In the genomic region with DNA sequence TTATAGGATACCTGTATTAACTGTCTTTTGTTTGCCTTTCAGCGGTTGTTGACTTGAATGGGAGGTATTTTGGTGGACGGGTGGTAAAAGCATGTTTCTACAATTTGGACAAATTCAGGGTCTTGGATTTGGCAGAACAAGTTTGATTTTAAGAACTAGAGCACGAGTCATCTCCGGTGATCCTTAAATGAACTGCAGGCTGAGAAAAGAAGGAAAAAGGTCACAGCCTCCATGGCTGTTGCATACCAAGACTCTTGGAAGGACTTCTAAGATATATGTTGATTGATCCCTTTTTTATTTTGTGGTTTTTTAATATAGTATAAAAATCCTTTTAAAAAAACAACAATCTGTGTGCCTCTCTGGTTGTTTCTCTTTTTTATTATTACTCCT, we compare ENCODE assay signal across 1 cellular context.
TF ChIP-seq lines count a peak whose summit lies in the region.

No MANE protein-coding gene starts in this region.

TF ChIP-seq in SK-N-SH treated with all-trans-retinoic acid at 6 μM for 48 hours, 23 proteins besides CTCF, POLR2A, EP300 and RAD21 (continued from another document):
- no peak for TF ChIP-seq ZNF565 (CRISPR knock-in tag; conservative IDR thresholded peaks at IDR 0.05; ENCODE audit: low read depth)
- no peak for TF ChIP-seq TCF4 (CRISPR knock-in tag; IDR thresholded peaks at IDR 0.05; ENCODE audit: borderline replicate concordance)
- TF ChIP-seq OSR1 (CRISPR knock-in tag; IDR thresholded peaks at IDR 0.05), result no peak
- no peak for TF ChIP-seq CSDC2 (CRISPR knock-in tag; IDR thresholded peaks at IDR 0.05)
- TF ChIP-seq, protein P1, sequence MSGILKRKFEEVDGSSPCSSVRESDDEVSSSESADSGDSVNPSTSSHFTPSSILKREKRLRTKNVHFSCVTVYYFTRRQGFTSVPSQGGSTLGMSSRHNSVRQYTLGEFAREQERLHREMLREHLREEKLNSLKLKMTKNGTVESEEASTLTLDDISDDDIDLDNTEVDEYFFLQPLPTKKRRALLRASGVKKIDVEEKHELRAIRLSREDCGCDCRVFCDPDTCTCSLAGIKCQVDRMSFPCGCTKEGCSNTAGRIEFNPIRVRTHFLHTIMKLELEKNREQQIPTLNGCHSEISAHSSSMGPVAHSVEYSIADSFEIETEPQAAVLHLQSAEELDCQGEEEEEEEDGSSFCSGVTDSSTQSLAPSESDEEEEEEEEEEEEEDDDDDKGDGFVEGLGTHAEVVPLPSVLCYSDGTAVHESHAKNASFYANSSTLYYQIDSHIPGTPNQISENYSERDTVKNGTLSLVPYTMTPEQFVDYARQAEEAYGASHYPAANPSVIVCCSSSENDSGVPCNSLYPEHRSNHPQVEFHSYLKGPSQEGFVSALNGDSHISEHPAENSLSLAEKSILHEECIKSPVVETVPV (CRISPR knock-in tag; IDR thresholded peaks at IDR 0.05), result no peak
- TF ChIP-seq, protein P2, sequence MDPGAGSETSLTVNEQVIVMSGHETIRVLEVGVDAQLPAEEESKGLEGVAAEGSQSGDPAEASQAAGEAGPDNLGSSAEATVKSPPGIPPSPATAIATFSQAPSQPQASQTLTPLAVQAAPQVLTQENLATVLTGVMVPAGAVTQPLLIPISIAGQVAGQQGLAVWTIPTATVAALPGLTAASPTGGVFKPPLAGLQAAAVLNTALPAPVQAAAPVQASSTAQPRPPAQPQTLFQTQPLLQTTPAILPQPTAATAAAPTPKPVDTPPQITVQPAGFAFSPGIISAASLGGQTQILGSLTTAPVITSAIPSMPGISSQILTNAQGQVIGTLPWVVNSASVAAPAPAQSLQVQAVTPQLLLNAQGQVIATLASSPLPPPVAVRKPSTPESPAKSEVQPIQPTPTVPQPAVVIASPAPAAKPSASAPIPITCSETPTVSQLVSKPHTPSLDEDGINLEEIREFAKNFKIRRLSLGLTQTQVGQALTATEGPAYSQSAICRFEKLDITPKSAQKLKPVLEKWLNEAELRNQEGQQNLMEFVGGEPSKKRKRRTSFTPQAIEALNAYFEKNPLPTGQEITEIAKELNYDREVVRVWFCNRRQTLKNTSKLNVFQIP (CRISPR knock-in tag; IDR thresholded peaks at IDR 0.05; ENCODE audit: borderline replicate concordance, low read depth), result no peak
- no peak for TF ChIP-seq ARNTL (CRISPR knock-in tag; IDR thresholded peaks at IDR 0.05; ENCODE audit: borderline replicate concordance, low read depth)
- TF ChIP-seq TOX (CRISPR knock-in tag; IDR thresholded peaks at IDR 0.05; ENCODE audit: borderline replicate concordance), result no peak
- TF ChIP-seq, protein P3, sequence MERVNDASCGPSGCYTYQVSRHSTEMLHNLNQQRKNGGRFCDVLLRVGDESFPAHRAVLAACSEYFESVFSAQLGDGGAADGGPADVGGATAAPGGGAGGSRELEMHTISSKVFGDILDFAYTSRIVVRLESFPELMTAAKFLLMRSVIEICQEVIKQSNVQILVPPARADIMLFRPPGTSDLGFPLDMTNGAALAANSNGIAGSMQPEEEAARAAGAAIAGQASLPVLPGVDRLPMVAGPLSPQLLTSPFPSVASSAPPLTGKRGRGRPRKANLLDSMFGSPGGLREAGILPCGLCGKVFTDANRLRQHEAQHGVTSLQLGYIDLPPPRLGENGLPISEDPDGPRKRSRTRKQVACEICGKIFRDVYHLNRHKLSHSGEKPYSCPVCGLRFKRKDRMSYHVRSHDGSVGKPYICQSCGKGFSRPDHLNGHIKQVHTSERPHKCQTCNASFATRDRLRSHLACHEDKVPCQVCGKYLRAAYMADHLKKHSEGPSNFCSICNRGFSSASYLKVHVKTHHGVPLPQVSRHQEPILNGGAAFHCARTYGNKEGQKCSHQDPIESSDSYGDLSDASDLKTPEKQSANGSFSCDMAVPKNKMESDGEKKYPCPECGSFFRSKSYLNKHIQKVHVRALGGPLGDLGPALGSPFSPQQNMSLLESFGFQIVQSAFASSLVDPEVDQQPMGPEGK (CRISPR knock-in tag; IDR thresholded peaks at IDR 0.05; ENCODE audit: borderline replicate concordance), result no peak
- no peak for TF ChIP-seq ZNF8 (CRISPR knock-in tag; IDR thresholded peaks at IDR 0.05)
- TF ChIP-seq, protein P4, sequence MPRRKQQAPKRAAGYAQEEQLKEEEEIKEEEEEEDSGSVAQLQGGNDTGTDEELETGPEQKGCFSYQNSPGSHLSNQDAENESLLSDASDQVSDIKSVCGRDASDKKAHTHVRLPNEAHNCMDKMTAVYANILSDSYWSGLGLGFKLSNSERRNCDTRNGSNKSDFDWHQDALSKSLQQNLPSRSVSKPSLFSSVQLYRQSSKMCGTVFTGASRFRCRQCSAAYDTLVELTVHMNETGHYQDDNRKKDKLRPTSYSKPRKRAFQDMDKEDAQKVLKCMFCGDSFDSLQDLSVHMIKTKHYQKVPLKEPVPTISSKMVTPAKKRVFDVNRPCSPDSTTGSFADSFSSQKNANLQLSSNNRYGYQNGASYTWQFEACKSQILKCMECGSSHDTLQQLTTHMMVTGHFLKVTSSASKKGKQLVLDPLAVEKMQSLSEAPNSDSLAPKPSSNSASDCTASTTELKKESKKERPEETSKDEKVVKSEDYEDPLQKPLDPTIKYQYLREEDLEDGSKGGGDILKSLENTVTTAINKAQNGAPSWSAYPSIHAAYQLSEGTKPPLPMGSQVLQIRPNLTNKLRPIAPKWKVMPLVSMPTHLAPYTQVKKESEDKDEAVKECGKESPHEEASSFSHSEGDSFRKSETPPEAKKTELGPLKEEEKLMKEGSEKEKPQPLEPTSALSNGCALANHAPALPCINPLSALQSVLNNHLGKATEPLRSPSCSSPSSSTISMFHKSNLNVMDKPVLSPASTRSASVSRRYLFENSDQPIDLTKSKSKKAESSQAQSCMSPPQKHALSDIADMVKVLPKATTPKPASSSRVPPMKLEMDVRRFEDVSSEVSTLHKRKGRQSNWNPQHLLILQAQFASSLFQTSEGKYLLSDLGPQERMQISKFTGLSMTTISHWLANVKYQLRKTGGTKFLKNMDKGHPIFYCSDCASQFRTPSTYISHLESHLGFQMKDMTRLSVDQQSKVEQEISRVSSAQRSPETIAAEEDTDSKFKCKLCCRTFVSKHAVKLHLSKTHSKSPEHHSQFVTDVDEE (CRISPR knock-in tag; IDR thresholded peaks at IDR 0.05), result no peak
